In genomic region chr12:120614873-120615272, GRCh38 we compare ENCODE assay signal across 15 cellular contexts. TPM values are rescaled to one million over a fixed set of nuclear protein-coding genes. Genes with fewer than 3 reads are reported as not detected.
DNase-seq lines count a peak whose midpoint lies in the region; ATAC-seq, FAIRE-seq and TF ChIP-seq lines count a peak whose summit lies in the region.
"Had no signal": no experiment of that assay in that cellular context is flagged by ENCODE, and none has a peak within 500 bp of the region (broad histone marks: within the 10 kb centered on the region; RNA-seq: fewer than 3 reads in every experiment).

No MANE protein-coding gene starts in this region.

- peak overlapping the region in 1 of 2 donors; percentile 2 for H3K27ac Mint-ChIP-seq in activated naive CD4-positive, alpha-beta T cell treated with anti-CD3 and anti-CD28 coated beads, Interleukin-2, amount 50 U/mL, for 72 hours
- H3K27ac Mint-ChIP-seq in activated naive CD4-positive, alpha-beta T cell treated with anti-CD3 and anti-CD28 coated beads, Interleukin-2, amount 10 ng/mL, durations not matched to agents 7 days and 5 days = no peak overlapping the region
- H3K27ac Mint-ChIP-seq: B cell; CD4-positive, alpha-beta T cell had no signal

- no peak overlapping the region for H3K4me3 ChIP-seq in bronchial epithelial cell (ENCODE audit: low read depth, low read length)
- H3K4me3 ChIP-seq: GM23248 had no signal

- no peaks in the 10 kb centered on the region for H3K9me3 Mint-ChIP-seq in activated naive CD4-positive, alpha-beta T cell treated with anti-CD3 and anti-CD28 coated beads, Interleukin-2, amount 50 U/mL, for 72 hours
- H3K9me3 Mint-ChIP-seq in activated naive CD4-positive, alpha-beta T cell treated with anti-CD3 and anti-CD28 coated beads, Interleukin-2, amount 10 ng/mL, durations not matched to agents 7 days and 5 days = no peaks in the 10 kb centered on the region
- H3K9me3 Mint-ChIP-seq: CD4-positive, alpha-beta T cell had no signal

- H3K27me3 ChIP-seq in bronchial epithelial cell (ENCODE audit: control insufficient read depth, insufficient read depth, low read length) = no peaks in the 10 kb centered on the region

- no peaks in the 10 kb centered on the region for H3K4me1 Mint-ChIP-seq in activated naive CD4-positive, alpha-beta T cell treated with anti-CD3 and anti-CD28 coated beads, Interleukin-2, amount 10 ng/mL, durations not matched to agents 7 days and 5 days
- H3K4me1 Mint-ChIP-seq: B cell had no signal

- TF ChIP-seq CTCF in bronchial epithelial cell (IDR thresholded peaks at IDR 0.05; ENCODE audit: insufficient read depth, low read length, severe bottlenecking) = no peak

- no peak overlapping the region for H3K4me3 Mint-ChIP-seq in activated naive CD4-positive, alpha-beta T cell treated with anti-CD3 and anti-CD28 coated beads, Interleukin-2, amount 10 ng/mL, durations not matched to agents 7 days and 5 days
- H3K4me3 Mint-ChIP-seq: B cell; CD4-positive, alpha-beta T cell had no signal

- ATAC-seq in activated naive CD4-positive, alpha-beta T cell treated with anti-CD3 and anti-CD28 coated beads, Interleukin-2, amount 50 U/mL, for 72 hours = peak; percentile 79 to 81
- no peak for ATAC-seq in GM21723 (IDR thresholded peaks at IDR 0.05; ENCODE audit: unreplicated experiment)

- DNase-seq in activated CD4-positive, alpha-beta T cell treated with anti-CD3 and anti-CD28 coated beads, Interleukin-2, amount 50 U/mL, for 48 hours = peak; percentile 5 to 9
- DNase-seq in activated CD4-positive, alpha-beta T cell treated with anti-CD3 and anti-CD28 coated beads, Interleukin-2, amount 50 U/mL, for 4 hours = no peak
- DNase-seq in activated naive CD4-positive, alpha-beta T cell treated with anti-CD3 and anti-CD28 coated beads, Interleukin-2, amount 50 U/mL, for 72 hours (ENCODE audit: low spot score in 2 of 2) = no peak
- DNase-seq in activated naive CD4-positive, alpha-beta T cell treated with anti-CD3 and anti-CD28 coated beads, Interleukin-2, amount 10 ng/mL, durations not matched to agents 7 days and 5 days = no peak
- DNase-seq in RKO (ENCODE audit: low spot score) (peak; percentile 16), bronchial epithelial cell (ENCODE audit: low read depth) (peak; percentile 5)
- DNase-seq: C1 segment of cervical spinal cord; Calu3; CD4-positive, alpha-beta T cell; DMS 273 treated with DMSO at 0.1 percent for 48 hours; GM23248; H7 had no signal

- no peak for FAIRE-seq in bronchial epithelial cell (lab: Jason Lieb, UNC)
- FAIRE-seq: A204.1 had no signal

- no peaks in the 10 kb centered on the region for H3K36me3 Mint-ChIP-seq in activated naive CD4-positive, alpha-beta T cell treated with anti-CD3 and anti-CD28 coated beads, Interleukin-2, amount 50 U/mL, for 72 hours
- no peaks in the 10 kb centered on the region for H3K36me3 Mint-ChIP-seq in activated naive CD4-positive, alpha-beta T cell treated with anti-CD3 and anti-CD28 coated beads, Interleukin-2, amount 10 ng/mL, durations not matched to agents 7 days and 5 days

- CTCF ChIA-PET in activated naive CD4-positive, alpha-beta T cell treated with anti-CD3 and anti-CD28 coated beads, Interleukin-2, amount 10 ng/mL, durations not matched to agents 7 days and 5 days (lab: Charles Lee) = no interaction called here

- no peaks in the 10 kb centered on the region for H3K36me3 ChIP-seq in bronchial epithelial cell (ENCODE audit: control insufficient read depth, insufficient read depth, low read length)

- peaks cover 44% of the 10 kb centered on the region for H3K27me3 Mint-ChIP-seq in activated naive CD4-positive, alpha-beta T cell treated with anti-CD3 and anti-CD28 coated beads, Interleukin-2, amount 10 ng/mL, durations not matched to agents 7 days and 5 days

RNA-seq across cellular contexts. Expression of gene CABP1, which starts 25.6 kb away (rescaled TPM):
- 1 to 10 TPM in 1 of 2 donors, not detected in 1; 3.0 TPM for total RNA-seq in activated naive CD4-positive, alpha-beta T cell treated with anti-CD3 and anti-CD28 coated beads, Interleukin-2, amount 50 U/mL, for 72 hours
- not detected in 2 replicates for total RNA-seq in bronchial epithelial cell
- total RNA-seq: B cell, GM23248 had no signal

RNA-seq across cellular contexts. Expression of gene POP5, which starts 33.7 kb away (rescaled TPM):
- 10 to 100 TPM; 34.7 to 51.5 TPM for total RNA-seq in activated naive CD4-positive, alpha-beta T cell treated with anti-CD3 and anti-CD28 coated beads, Interleukin-2, amount 50 U/mL, for 72 hours
- total RNA-seq in bronchial epithelial cell = 26.3 and 33.2 TPM in 2 replicates

Comparison
In these comparisons a context has a peak if more than half of its experiments do, and no peak if none do; other contexts are left out.
1. DNase-seq: peak in activated CD4-positive, alpha-beta T cell treated with anti-CD3 and anti-CD28 coated beads, Interleukin-2, amount 50 U/mL, for 48 hours (2 of 2), RKO (single experiment) and bronchial epithelial cell (single experiment); none in activated CD4-positive, alpha-beta T cell treated with anti-CD3 and anti-CD28 coated beads, Interleukin-2, amount 50 U/mL, for 4 hours (0 of 2), activated naive CD4-positive, alpha-beta T cell treated with anti-CD3 and anti-CD28 coated beads, Interleukin-2, amount 50 U/mL, for 72 hours (0 of 2) and activated naive CD4-positive, alpha-beta T cell treated with anti-CD3 and anti-CD28 coated beads, Interleukin-2, amount 10 ng/mL, durations not matched to agents 7 days and 5 days (single experiment).